ENCODE assay signal across 20 cellular contexts in genomic region chr7:31098606-31099360, GRCh38. TPM values are rescaled to one million over a fixed set of nuclear protein-coding genes. Genes with fewer than 3 reads are reported as not detected.
DNase-seq lines count a peak whose midpoint lies in the region; ATAC-seq and TF ChIP-seq lines count a peak whose summit lies in the region.
"Had no signal": no experiment of that assay in that cellular context is flagged by ENCODE, and none has a peak within 500 bp of the region (broad histone marks: within the 10 kb centered on the region; RNA-seq: fewer than 3 reads in every experiment).

No MANE protein-coding gene starts in this region.

- H3K9ac ChIP-seq in endodermal cell (ENCODE audit: extremely low read depth, low read length, poor library complexity, severe bottlenecking): no peak overlapping the region
- H3K9ac ChIP-seq: BLaER1 treated with 17β-estradiol and CSF1 and Interleukin-3, amounts not matched to agents 10 nM and 100 nM had no signal

- TF ChIP-seq EP300 in gastroesophageal sphincter (IDR thresholded peaks at IDR 0.05): no peak

- H3K36me3 ChIP-seq in endodermal cell (ENCODE audit: control insufficient read depth, insufficient read depth, low read length) (no peaks in the 10 kb centered on the region), gastroesophageal sphincter (peaks cover 0 to 13% of the 10 kb centered on the region in 2 donors)
- H3K36me3 ChIP-seq: BLaER1 treated with 17β-estradiol and CSF1 and Interleukin-3, amounts not matched to agents 10 nM and 100 nM; SJCRH30 had no signal

- no peak for TF ChIP-seq POLR2A in gastroesophageal sphincter (IDR thresholded peaks at IDR 0.05)

- TF ChIP-seq CTCF in natural killer cell (IDR thresholded peaks at IDR 0.05): no peak
- TF ChIP-seq CTCF in endodermal cell (conservative IDR thresholded peaks at IDR 0.05): no peak
- no peak for TF ChIP-seq CTCF in gastroesophageal sphincter (IDR thresholded peaks at IDR 0.05)

- H3K27ac Mint-ChIP-seq in natural killer cell treated with Interleukin-12 subunit alpha and Interleukin-12 subunit beta and Interleukin-15 and Interleukin-18, amount 100 ng/mL, for 72 hours: no peak overlapping the region
- H3K27ac Mint-ChIP-seq in natural killer cell (no peak overlapping the region), endodermal cell (no peak overlapping the region)
- H3K27ac Mint-ChIP-seq: CD8-positive, alpha-beta memory T cell had no signal

- peaks cover 0 to 2% of the 10 kb centered on the region in 2 donors for H3K27me3 Mint-ChIP-seq in natural killer cell treated with Interleukin-12 subunit alpha and Interleukin-12 subunit beta and Interleukin-15 and Interleukin-18, amount 100 ng/mL, for 72 hours
- H3K27me3 Mint-ChIP-seq in natural killer cell (ENCODE audit: low read depth in 2 of 2) (peaks cover 0 to 5% of the 10 kb centered on the region in 2 donors), endodermal cell (ENCODE audit: insufficient read depth) (no peaks in the 10 kb centered on the region)

- intact Hi-C loops in natural killer cell (cut with micrococcal nuclease): no loop called here
- intact Hi-C loops in sciatic nerve (cut with DNase I): loop anchor here (5.0 kb wide), 1 partner anchor 459 kb away; no protein-coding TSS in a partner anchor

- H3K9me3 Mint-ChIP-seq in natural killer cell treated with Interleukin-12 subunit alpha and Interleukin-12 subunit beta and Interleukin-15 and Interleukin-18, amount 100 ng/mL, for 72 hours: no peaks in the 10 kb centered on the region
- H3K9me3 Mint-ChIP-seq in natural killer cell (no peaks in the 10 kb centered on the region), endodermal cell (no peaks in the 10 kb centered on the region)

- no peak overlapping the region for H3K4me3 Mint-ChIP-seq in natural killer cell treated with Interleukin-12 subunit alpha and Interleukin-12 subunit beta and Interleukin-15 and Interleukin-18, amount 100 ng/mL, for 72 hours
- H3K4me3 Mint-ChIP-seq in natural killer cell: no peak overlapping the region
- H3K4me3 Mint-ChIP-seq in endodermal cell: no peak overlapping the region
- H3K4me3 Mint-ChIP-seq: CD8-positive, alpha-beta memory T cell had no signal

- no peak for ATAC-seq in natural killer cell treated with Interleukin-12 subunit alpha and Interleukin-12 subunit beta and Interleukin-15 and Interleukin-18, amount 100 ng/mL, for 72 hours
- no peak for ATAC-seq in natural killer cell
- ATAC-seq in sciatic nerve: no peak
- no peak for ATAC-seq in HG03469 (IDR thresholded peaks at IDR 0.05; ENCODE audit: unreplicated experiment)
- ATAC-seq in gastroesophageal sphincter: no peak
- ATAC-seq: PC-3 had no signal

- peak; percentile 51 for DNase-seq in natural killer cell treated with Interleukin-12 subunit alpha and Interleukin-12 subunit beta and Interleukin-15 and Interleukin-18, amount 100 ng/mL, for 72 hours (ENCODE audit: low spot score)
- DNase-seq in natural killer cell: no peak
- DNase-seq in endodermal cell: peak; percentile 17
- peak; percentile 18 for DNase-seq in sciatic nerve (ENCODE audit: low spot score)
- no peak for DNase-seq in COLO829 (ENCODE audit: low spot score)
- DNase-seq: CD8-positive, alpha-beta memory T cell; DMS79 treated with DMSO at 0.1 percent for 48 hours; IMR-90; NCI-H1436; NCI-H1930; NCI-H226; NCI-H524 treated with DMSO at 0.1 percent for 48 hours; PC-3; SJCRH30 had no signal

- H3K36me3 Mint-ChIP-seq in natural killer cell treated with Interleukin-12 subunit alpha and Interleukin-12 subunit beta and Interleukin-15 and Interleukin-18, amount 100 ng/mL, for 72 hours: no peaks in the 10 kb centered on the region
- no peaks in the 10 kb centered on the region for H3K36me3 Mint-ChIP-seq in natural killer cell
- no peaks in the 10 kb centered on the region for H3K36me3 Mint-ChIP-seq in endodermal cell (ENCODE audit: low read depth)
- H3K36me3 Mint-ChIP-seq: CD8-positive, alpha-beta memory T cell had no signal

- H3K27ac ChIP-seq in endodermal cell (ENCODE audit: low read depth, low read length) (no peak overlapping the region), gastroesophageal sphincter (no peak overlapping the region)
- H3K27ac ChIP-seq: BLaER1 treated with 17β-estradiol and CSF1 and Interleukin-3, amounts not matched to agents 10 nM and 100 nM; SJCRH30 had no signal

- no peaks in the 10 kb centered on the region for H3K4me1 Mint-ChIP-seq in natural killer cell treated with Interleukin-12 subunit alpha and Interleukin-12 subunit beta and Interleukin-15 and Interleukin-18, amount 100 ng/mL, for 72 hours (ENCODE audit: low read depth in 2 of 2)
- H3K4me1 Mint-ChIP-seq in natural killer cell (no peaks in the 10 kb centered on the region), endodermal cell (no peaks in the 10 kb centered on the region)
- H3K4me1 Mint-ChIP-seq: CD8-positive, alpha-beta memory T cell had no signal

- no peaks in the 10 kb centered on the region for H3K27me3 ChIP-seq in endodermal cell (ENCODE audit: control insufficient read depth, insufficient read depth, low read length, poor library complexity, severe bottlenecking)
- H3K27me3 ChIP-seq in gastroesophageal sphincter: peaks cover 39% of the 10 kb centered on the region
- H3K27me3 ChIP-seq: BLaER1 treated with 17β-estradiol and CSF1 and Interleukin-3, amounts not matched to agents 10 nM and 100 nM had no signal

- no peaks in the 10 kb centered on the region for H3K9me3 ChIP-seq in endodermal cell (ENCODE audit: control insufficient read depth, low read length)
- H3K9me3 ChIP-seq in gastroesophageal sphincter: no peaks in the 10 kb centered on the region
- H3K9me3 ChIP-seq: BLaER1 treated with 17β-estradiol and CSF1 and Interleukin-3, amounts not matched to agents 10 nM and 100 nM; SJCRH30 had no signal

- no peak overlapping the region for H3K4me3 ChIP-seq in endodermal cell (ENCODE audit: low read length)
- H3K4me3 ChIP-seq in gastroesophageal sphincter: no peak overlapping the region
- H3K4me3 ChIP-seq: BLaER1 treated with 17β-estradiol and CSF1 and Interleukin-3, amounts not matched to agents 10 nM and 100 nM; SJCRH30 had no signal

- H3K4me1 ChIP-seq in endodermal cell (ENCODE audit: control insufficient read depth, insufficient read depth, low read length): no peaks in the 10 kb centered on the region
- peaks cover 0 to 4% (median 0%) of the 10 kb centered on the region in 3 donors for H3K4me1 ChIP-seq in gastroesophageal sphincter
- H3K4me1 ChIP-seq: BLaER1 treated with 17β-estradiol and CSF1 and Interleukin-3, amounts not matched to agents 10 nM and 100 nM; SJCRH30 had no signal

- 82 to 100% methylated on average over 1 to 5 of the region's 5 CpGs for WGBS in endodermal cell (ENCODE audit: insufficient coverage in 1 of 2, insufficient read length in 1 of 2), 2 experiments
- WGBS in gastroesophageal sphincter (ENCODE audit: low coverage in 1 of 2), 2 donors: 90 to 100% methylated on average over 2 of the region's 5 CpGs

RNA-seq across cellular contexts. Expression of gene ADCYAP1R1, which starts 46.7 kb away (rescaled TPM):
- not detected for total RNA-seq in natural killer cell treated with Interleukin-12 subunit alpha and Interleukin-12 subunit beta and Interleukin-15 and Interleukin-18, amount 100 ng/mL, for 72 hours
- total RNA-seq in natural killer cell (not detected), endodermal cell (1 to 10 TPM; 1.2 to 2.1 TPM), sciatic nerve (9.1 TPM), gastroesophageal sphincter (10 to 100 TPM; 13.9 to 36.3 (median 24.2) TPM)
- 12.7 TPM for polyA plus RNA-seq in endodermal cell (2013, experiment 1 of 2)
- polyA plus RNA-seq in endodermal cell (2013, experiment 2 of 2): 10.1 TPM
- total RNA-seq: A673; CD8-positive, alpha-beta memory T cell; G401; IMR-90; M059J; PC-3; SJCRH30 had no signal
- polyA plus RNA-seq: CD8-positive, alpha-beta memory T cell; IMR-90 had no signal

Comparison
In these comparisons a context has a peak if more than half of its experiments do, and no peak if none do; other contexts are left out.
1. DNase-seq: peak in natural killer cell treated with Interleukin-12 subunit alpha and Interleukin-12 subunit beta and Interleukin-15 and Interleukin-18, amount 100 ng/mL, for 72 hours (single experiment), endodermal cell (single experiment) and sciatic nerve (single experiment); none in natural killer cell (single experiment) and COLO829 (single experiment).